17 cellular contexts compared by ENCODE assay signal in the genomic region with DNA sequence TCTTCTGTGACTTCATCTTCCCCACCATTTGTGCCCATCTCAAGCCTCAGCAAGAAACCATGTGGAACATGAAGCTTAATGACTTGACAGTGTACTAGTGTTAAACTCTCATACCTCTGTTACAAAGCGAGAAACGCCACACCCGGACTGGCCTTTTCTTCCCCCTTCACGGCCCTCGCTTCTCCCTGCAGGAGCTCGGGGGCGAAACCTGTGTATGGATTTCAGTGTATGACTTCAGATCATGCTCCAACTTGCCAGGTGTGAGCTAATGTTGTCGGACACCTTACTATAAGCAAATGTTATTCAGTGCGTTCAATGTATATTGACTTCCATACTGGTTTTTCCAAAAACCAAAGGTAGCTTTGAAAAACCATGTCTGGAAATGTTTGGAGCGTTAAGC. TPM values are rescaled to one million over a fixed set of nuclear protein-coding genes. Genes with fewer than 3 reads are reported as not detected.
"Had no signal": no experiment of that assay in that cellular context is flagged by ENCODE, and none has a peak within 500 bp of the region (broad histone marks: within the 10 kb centered on the region; RNA-seq: fewer than 3 reads in every experiment).

No MANE protein-coding gene starts in this region.

- H3K27ac Mint-ChIP-seq: activated CD8-positive, alpha-beta memory T cell treated with anti-CD3 and anti-CD28 coated beads, Interleukin-2, amount 10 ng/mL, durations not matched to agents 7 days and 5 days; activated T-cell treated with anti-CD3 and anti-CD28 coated beads, Interleukin-2, amount 50 U/mL, for 72 hours had no signal

- H3K9me3 Mint-ChIP-seq: activated T-cell treated with anti-CD3 and anti-CD28 coated beads, Interleukin-2, amount 50 U/mL, for 72 hours had no signal

- H3K9me3 ChIP-seq: adrenal gland, heart right ventricle, neutrophil, tibial artery, vagina had no signal

- H3K27me3 ChIP-seq: adrenal gland, heart right ventricle, neutrophil, tibial artery, vagina had no signal

- H3K4me3 Mint-ChIP-seq: activated CD8-positive, alpha-beta memory T cell treated with anti-CD3 and anti-CD28 coated beads, Interleukin-2, amount 10 ng/mL, durations not matched to agents 7 days and 5 days; activated T-cell treated with anti-CD3 and anti-CD28 coated beads, Interleukin-2, amount 50 U/mL, for 72 hours had no signal

- ATAC-seq: activated CD8-positive, alpha-beta memory T cell treated with anti-CD3 and anti-CD28 coated beads, Interleukin-2, amount 10 ng/mL, durations not matched to agents 7 days and 5 days; activated T-cell treated with anti-CD3 and anti-CD28 coated beads, Interleukin-2, amount 50 U/mL, for 72 hours; heart right ventricle; left ventricle myocardium superior had no signal

- DNase-seq: activated CD4-positive, alpha-beta T cell treated with anti-CD3 and anti-CD28 coated beads, Interleukin-2, amount 50 U/mL, for 4 hours; activated CD4-positive, CD25-positive, alpha-beta regulatory T cell treated with anti-CD3 and anti-CD28 coated beads, Interleukin-2, amount 50 U/mL, for 72 hours; activated CD8-positive, alpha-beta memory T cell treated with anti-CD3 and anti-CD28 coated beads, Interleukin-2, amount 10 ng/mL, durations not matched to agents 7 days and 5 days; activated T-cell treated with anti-CD3 and anti-CD28 coated beads, Interleukin-2, amount 50 U/mL, for 72 hours; heart right ventricle; kidney; left ventricle myocardium superior; stimulated activated CD4-positive, alpha-beta T cell treated with anti-CD3 and anti-CD28 coated beads, Interleukin-4, amount 100 ng/mL, for 4 hours; tibial artery had no signal

- H3K27me3 Mint-ChIP-seq: activated CD8-positive, alpha-beta memory T cell treated with anti-CD3 and anti-CD28 coated beads, Interleukin-2, amount 10 ng/mL, durations not matched to agents 7 days and 5 days had no signal

- H3K4me1 ChIP-seq: adrenal gland, heart right ventricle, tibial artery, vagina had no signal

- H3K27ac ChIP-seq: adrenal gland, heart right ventricle, neutrophil, skin epidermis, vagina had no signal

- H3K4me3 ChIP-seq: adrenal gland, heart right ventricle, skin epidermis, tibial artery, vagina had no signal

RNA-seq across cellular contexts. Expression of gene SLC5A11, which starts 20.1 kb away (rescaled TPM):
- total RNA-seq: activated CD8-positive, alpha-beta memory T cell treated with anti-CD3 and anti-CD28 coated beads, Interleukin-2, amount 10 ng/mL, durations not matched to agents 7 days and 5 days; cerebellum; dermis microvascular lymphatic vessel endothelial cell; frontal cortex; left ventricle myocardium superior; myocyte; vagina had no signal
